19 cellular contexts compared by ENCODE assay signal in the genomic region with DNA sequence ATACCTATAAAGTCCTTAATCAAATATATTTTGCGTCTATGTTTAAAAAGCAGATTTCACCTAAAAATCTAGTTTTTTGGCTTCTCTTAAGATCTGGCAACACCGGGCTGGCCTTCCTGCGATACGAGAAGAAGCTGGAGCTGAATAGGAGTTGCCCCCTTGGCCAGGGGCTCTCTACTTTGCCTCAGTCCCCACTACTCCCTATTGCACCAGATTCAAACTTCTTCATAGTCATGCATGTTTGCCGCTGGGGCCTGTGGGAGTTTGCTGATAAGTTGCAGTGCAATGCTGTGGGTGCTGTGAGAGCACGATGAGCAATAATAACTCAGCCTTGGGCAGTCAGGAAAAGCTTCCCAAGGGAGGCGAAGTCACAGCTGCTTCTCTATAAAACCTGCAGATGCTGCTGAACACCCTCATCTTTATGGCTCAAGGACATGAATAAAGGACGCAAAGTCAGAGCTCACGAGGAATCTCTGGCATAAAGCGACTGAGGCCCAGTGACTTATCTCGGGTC. TPM values are rescaled to one million over a fixed set of nuclear protein-coding genes. Genes with fewer than 3 reads are reported as not detected.
DNase-seq lines count a peak whose midpoint lies in the region; ATAC-seq, FAIRE-seq and TF ChIP-seq lines count a peak whose summit lies in the region.
"Had no signal": no experiment of that assay in that cellular context is flagged by ENCODE, and none has a peak within 500 bp of the region (broad histone marks: within the 10 kb centered on the region; RNA-seq: fewer than 3 reads in every experiment).

No MANE protein-coding gene starts in this region.

- H3K14ac ChIP-seq in mesenchymal stem cell (ENCODE audit: low read length in 2 of 2), result no peak overlapping the region

- 88% methylated on average over 11 of the region's 11 CpGs for WGBS in mesenchymal stem cell
- 88 to 89% methylated on average over 11 of the region's 11 CpGs for WGBS in sigmoid colon, 2 donors

- H3K27ac ChIP-seq in mesenchymal stem cell (ENCODE audit: low read length, poor library complexity, severe bottlenecking), result no peak overlapping the region
- no peak overlapping the region for H3K27ac ChIP-seq in sigmoid colon
- H3K27ac ChIP-seq: gastroesophageal sphincter, left lung had no signal

- H2BK15ac ChIP-seq in mesenchymal stem cell (ENCODE audit: low read depth, poor library complexity, severe bottlenecking), result no peak overlapping the region

- H2AFZ ChIP-seq in mesenchymal stem cell (ENCODE audit: low read depth, low read length), result no peak overlapping the region

- H3K9me3 ChIP-seq in mesenchymal stem cell (ENCODE audit: control insufficient read depth, low read length) (no peaks in the 10 kb centered on the region), sigmoid colon (no peaks in the 10 kb centered on the region)
- H3K9me3 ChIP-seq: gastroesophageal sphincter, left lung had no signal

- no peaks in the 10 kb centered on the region for H3K36me3 ChIP-seq in bronchial epithelial cell (ENCODE audit: control insufficient read depth, insufficient read depth, low read length)
- no peaks in the 10 kb centered on the region for H3K36me3 ChIP-seq in mesenchymal stem cell (ENCODE audit: control insufficient read depth in 1 of 2, insufficient read depth in 2 of 2, low read depth in 1 of 2, low read length in 2 of 2)
- H3K36me3 ChIP-seq in sigmoid colon, result no peaks in the 10 kb centered on the region
- H3K36me3 ChIP-seq: gastroesophageal sphincter, left lung had no signal

- H3K4me1 ChIP-seq in mesenchymal stem cell (ENCODE audit: control insufficient read depth, insufficient read depth, low read depth, low read length) (peaks cover 22% of the 10 kb centered on the region), sigmoid colon (no peaks in the 10 kb centered on the region)
- H3K4me1 ChIP-seq: gastroesophageal sphincter, left lung had no signal

- H3K4ac ChIP-seq in mesenchymal stem cell (ENCODE audit: low read depth in 1 of 2, low read length in 2 of 2), result no peak overlapping the region

- H2AK5ac ChIP-seq in mesenchymal stem cell (ENCODE audit: low read length, severe bottlenecking), result no peak overlapping the region

- peak; percentile 83 for FAIRE-seq in bronchial epithelial cell (lab: Jason Lieb, UNC)

- intact Hi-C loops in sigmoid colon (cut with DNase I), result loop anchor here (10.0 kb wide), 1 partner anchor 431 kb away; no protein-coding TSS in a partner anchor

- no peak overlapping the region for H2BK120ac ChIP-seq in mesenchymal stem cell (ENCODE audit: low read depth, low read length)

- no peak overlapping the region for H2BK12ac ChIP-seq in mesenchymal stem cell (ENCODE audit: low read length in 2 of 2)

- peak overlapping the region; percentile 54 for H3K9ac ChIP-seq in mesenchymal stem cell (ENCODE audit: low read length)

- TF ChIP-seq POLR2A in sigmoid colon (IDR thresholded peaks at IDR 0.05), result no peak

- no peak for TF ChIP-seq EP300 in sigmoid colon (IDR thresholded peaks at IDR 0.05)

- H3K23ac ChIP-seq in mesenchymal stem cell (ENCODE audit: low read length in 2 of 2), result no peak overlapping the region

- ATAC-seq in GM18519 (IDR thresholded peaks at IDR 0.05; ENCODE audit: low FRiP score, unreplicated experiment), result no peak
- ATAC-seq: gastroesophageal sphincter, left lung had no signal

- no peak overlapping the region for H3K4me2 ChIP-seq in mesenchymal stem cell (ENCODE audit: low read length, poor library complexity, severe bottlenecking)

- DNase-seq in EL (peak; percentile 62), NCI-H69 (lab: John Stamatoyannopoulos, UW) (peak; percentile 19), bronchial epithelial cell (ENCODE audit: low read depth) (peak; percentile 54), mesenchymal stem cell (peak; percentile 38), mucosa of gallbladder (ENCODE audit: low spot score) (no peak), sigmoid colon (no peak)
- DNase-seq in activated effector memory CD4-positive, alpha-beta T cell treated with Interleukin-2 at 50 U/mL for 16 hours, result no peak
- DNase-seq: COR-L47; H7; left lung; MM.1S; NCI-H1694 treated with DMSO at 0.1 percent for 48 hours; NCI-H774; OCI-M1; stimulated activated CD4-positive, alpha-beta T cell treated with anti-CD3 and anti-CD28 coated beads, Interleukin-12 subunit alpha, Interleukin-12 subunit beta, amount 100 ng/mL, for 4 hours; stimulated activated CD8-positive, alpha-beta memory T cell treated with anti-CD3 and anti-CD28 coated beads, Interleukin-4, amount 100 ng/mL, for 48 hours; substantia nigra had no signal

- no peak overlapping the region for H2BK5ac ChIP-seq in mesenchymal stem cell (ENCODE audit: low read depth, low read length, poor library complexity, severe bottlenecking)

- H3K18ac ChIP-seq in mesenchymal stem cell (ENCODE audit: low read depth in 1 of 2, low read length in 2 of 2), result no peak overlapping the region

- no peak overlapping the region for H4K91ac ChIP-seq in mesenchymal stem cell (ENCODE audit: low read length)

- H3K27me3 ChIP-seq in bronchial epithelial cell (ENCODE audit: control insufficient read depth, insufficient read depth, low read length) (no peaks in the 10 kb centered on the region), mesenchymal stem cell (ENCODE audit: control insufficient read depth in 1 of 2, insufficient read depth in 1 of 2, low read length in 2 of 2) (no peaks in the 10 kb centered on the region), sigmoid colon (peaks cover 0 to 16% (median 0%) of the 10 kb centered on the region in 3 donors)

- TF ChIP-seq CTCF in bronchial epithelial cell (IDR thresholded peaks at IDR 0.05; ENCODE audit: insufficient read depth, low read length, severe bottlenecking) (no peak), sigmoid colon (IDR thresholded peaks at IDR 0.05) (no peak)

- no peaks in the 10 kb centered on the region for H3K79me1 ChIP-seq in mesenchymal stem cell (replicated peaks; ENCODE audit: low read length, poor library complexity, severe bottlenecking)

- H3K4me3 ChIP-seq in bronchial epithelial cell (ENCODE audit: low read depth, low read length) (no peak overlapping the region), mesenchymal stem cell (ENCODE audit: insufficient read depth in 1 of 2, low read depth in 1 of 2, low read length in 2 of 2) (no peak overlapping the region), sigmoid colon (no peak overlapping the region)
- H3K4me3 ChIP-seq: gastroesophageal sphincter, left lung had no signal

- no peak overlapping the region for H4K8ac ChIP-seq in mesenchymal stem cell (ENCODE audit: low read length)

RNA-seq across cellular contexts. Expression of gene EIF3D, which starts 15.2 kb away (rescaled TPM):
- total RNA-seq in bronchial epithelial cell (442 and 1,330 TPM in 2 replicates), mucosa of gallbladder (125 TPM), sigmoid colon (100 to 1,000 TPM; 260 to 376 (median 290) TPM)
- polyA plus RNA-seq in mesenchymal stem cell (2013, experiment 1 of 2), result 145 TPM
- 145 TPM for polyA plus RNA-seq in mesenchymal stem cell (2013, experiment 2 of 2)
- polyA plus RNA-seq in sigmoid colon, result 100 to 1,000 TPM; 130 to 221 (median 197) TPM

RNA-seq across cellular contexts. Expression of gene FOXRED2, which starts 37.3 kb away (rescaled TPM):
- total RNA-seq in bronchial epithelial cell (1.6 and 2.0 TPM in 2 replicates), mucosa of gallbladder (11.3 TPM), sigmoid colon (1 to 10 TPM; 4.2 to 4.8 (median 4.7) TPM)
- 12.9 TPM for polyA plus RNA-seq in mesenchymal stem cell (2013, experiment 1 of 2)
- polyA plus RNA-seq in mesenchymal stem cell (2013, experiment 2 of 2), result 12.8 TPM
- polyA plus RNA-seq in sigmoid colon, result 1 to 10 TPM in 1 of 3 donors, under 1 TPM in 2; under 0.01 to 5.4 (median 0.69) TPM

Comparison
In these comparisons a context has a peak if more than half of its experiments do, and no peak if none do; other contexts are left out.
1. DNase-seq: peak in EL (single experiment), NCI-H69 (single experiment), bronchial epithelial cell (single experiment) and mesenchymal stem cell (single experiment); none in mucosa of gallbladder (single experiment), sigmoid colon (single experiment) and activated effector memory CD4-positive, alpha-beta T cell treated with Interleukin-2 at 50 U/mL for 16 hours (single experiment).